In genomic region chr17:8479431-8479947, GRCh38 we compare ENCODE assay signal across 12 cellular contexts. TPM values are rescaled to one million over a fixed set of nuclear protein-coding genes. Genes with fewer than 3 reads are reported as not detected.
A peak's percentile ranks its signal among the peaks of the same experiment; 100 is the strongest.
DNase-seq lines count a peak whose midpoint lies in the region; ATAC-seq and TF ChIP-seq lines count a peak whose summit lies in the region.
"Had no signal": no experiment of that assay in that cellular context is flagged by ENCODE, and none has a peak within 500 bp of the region (broad histone marks: within the 10 kb centered on the region; RNA-seq: fewer than 3 reads in every experiment).

No MANE protein-coding gene starts in this region.

- H3K36me3 ChIP-seq in body of pancreas (replicated peaks in 1 of 2; ENCODE audit: insufficient read depth in 1 of 2, low read depth in 2 of 2) (peaks cover 9 to 20% of the 10 kb centered on the region in 2 donors), heart right ventricle (peaks cover 0 to 100% (median 75%) of the 10 kb centered on the region in 9 donors), Karpas-422 (ENCODE audit: insufficient read depth, low read length) (peaks cover 13% of the 10 kb centered on the region)

- TF ChIP-seq CTCF in body of pancreas (IDR thresholded peaks at IDR 0.05) = no peak
- TF ChIP-seq CTCF in heart right ventricle (IDR thresholded peaks at IDR 0.05) = no peak

- no peaks in the 10 kb centered on the region for H3K27me3 Mint-ChIP-seq in activated T-helper 17 cell treated with anti-CD3 and anti-CD28 coated beads, Interleukin-2, amount 50 U/mL, for 72 hours
- H3K27me3 Mint-ChIP-seq: dendritic cell treated with granulocyte-macrophage colony-stimulating factor and Interleukin-4, amounts not matched to agents 40 ng/mL and 50 ng/mL, for 4 days had no signal

- H3K27ac ChIP-seq in body of pancreas (no peak overlapping the region), heart right ventricle (peak overlapping the region in 6 of 10 donors; percentile 20 to 56 (median 42)), Karpas-422 (ENCODE audit: low read length) (no peak overlapping the region)
- H3K27ac ChIP-seq: BLaER1 had no signal

- no peaks in the 10 kb centered on the region for H3K27me3 ChIP-seq in body of pancreas
- no peaks in the 10 kb centered on the region for H3K27me3 ChIP-seq in heart right ventricle
- H3K27me3 ChIP-seq in Karpas-422 (ENCODE audit: low read length) = no peaks in the 10 kb centered on the region
- H3K27me3 ChIP-seq: BLaER1 had no signal

- H3K9me2 ChIP-seq in Karpas-422 (replicated peaks; ENCODE audit: insufficient read depth, low read length) = no peaks in the 10 kb centered on the region

- H3K79me2 ChIP-seq in Karpas-422 (ENCODE audit: low read length) = no peaks in the 10 kb centered on the region

- 82% methylated on average over 11 of the region's 11 CpGs for WGBS in body of pancreas, 2 donors
- WGBS in heart right ventricle, 2 donors = 57 to 71% methylated on average over 11 of the region's 11 CpGs

- no peak overlapping the region for H3K4me3 Mint-ChIP-seq in activated T-helper 17 cell treated with anti-CD3 and anti-CD28 coated beads, Interleukin-2, amount 50 U/mL, for 72 hours
- H3K4me3 Mint-ChIP-seq: dendritic cell treated with granulocyte-macrophage colony-stimulating factor and Interleukin-4, amounts not matched to agents 40 ng/mL and 50 ng/mL, for 4 days had no signal

- H3K9ac ChIP-seq in Karpas-422 (ENCODE audit: low read length) = no peak overlapping the region
- H3K9ac ChIP-seq: BLaER1 had no signal

- peak; percentile 59 for ATAC-seq in body of pancreas
- ATAC-seq in heart right ventricle = peak; percentile 31 to 75 (median 68)
- ATAC-seq in activated T-helper 17 cell treated with anti-CD3 and anti-CD28 coated beads, Interleukin-2, amount 50 U/mL, for 72 hours (replicated peaks) = no peak
- no peak for ATAC-seq in HG03280 (IDR thresholded peaks at IDR 0.05; ENCODE audit: unreplicated experiment)

- H3K4me1 ChIP-seq in body of pancreas = no peaks in the 10 kb centered on the region
- H3K4me1 ChIP-seq in heart right ventricle = peaks cover 0 to 17% (median 9%) of the 10 kb centered on the region in 9 donors
- no peaks in the 10 kb centered on the region for H3K4me1 ChIP-seq in Karpas-422 (ENCODE audit: low read length)
- H3K4me1 ChIP-seq: BLaER1 had no signal

- peaks cover 6% of the 10 kb centered on the region for H3K9me3 Mint-ChIP-seq in activated T-helper 17 cell treated with anti-CD3 and anti-CD28 coated beads, Interleukin-2, amount 50 U/mL, for 72 hours

- no peaks in the 10 kb centered on the region for H3K4me1 Mint-ChIP-seq in activated T-helper 17 cell treated with anti-CD3 and anti-CD28 coated beads, Interleukin-2, amount 50 U/mL, for 72 hours

- H3K4me2 ChIP-seq in Karpas-422 (ENCODE audit: low read depth, low read length, poor library complexity, severe bottlenecking) = no peak overlapping the region
- H3K4me2 ChIP-seq: BLaER1 had no signal

- H2AFZ ChIP-seq in Karpas-422 (ENCODE audit: low read length) = no peak overlapping the region

- H4K20me1 ChIP-seq in Karpas-422 (ENCODE audit: insufficient read depth, low read depth, low read length) = no peaks in the 10 kb centered on the region

- DNase-seq in AG20443 (ENCODE audit: low spot score) (peak; percentile 91), body of pancreas (peak in 1 of 4 donors; percentile 22), heart right ventricle (peak; percentile 33 to 44), putamen (ENCODE audit: low spot score) (peak; percentile 93), Karpas-422 (no peak), NCI-H82 (lab: John Stamatoyannopoulos, UW) (no peak)
- DNase-seq: NCI-H1436 treated with DMSO at 0.1 percent for 48 hours, T-helper 9 cell had no signal

- peaks cover 90% of the 10 kb centered on the region for H3K36me3 Mint-ChIP-seq in activated T-helper 17 cell treated with anti-CD3 and anti-CD28 coated beads, Interleukin-2, amount 50 U/mL, for 72 hours (ENCODE audit: low read depth)

- intact Hi-C loops in body of pancreas (cut with DNase I) (no loop called here), heart right ventricle (cut with DNase I) (loop anchor here in 4 of 10 donors (5.0 to 10.0 kb wide), 3 partner anchors 65 to 265 kb away; partner anchors contain the start of gene CCDC42 (in 1 of the 4))

- H3K9me3 ChIP-seq in body of pancreas (no peaks in the 10 kb centered on the region), heart right ventricle (peaks cover 0 to 11% (median 0%) of the 10 kb centered on the region in 11 donors), Karpas-422 (ENCODE audit: low read length) (peaks cover 4% of the 10 kb centered on the region; the same call in 1 of the 2 replicates)

- no peak overlapping the region for H3K4me3 ChIP-seq in body of pancreas
- H3K4me3 ChIP-seq in heart right ventricle = no peak overlapping the region
- no peak overlapping the region for H3K4me3 ChIP-seq in Karpas-422 (ENCODE audit: low read length)
- H3K4me3 ChIP-seq: BLaER1 had no signal

- TF ChIP-seq POLR2A in body of pancreas (IDR thresholded peaks at IDR 0.05) = no peak

- H3K27ac Mint-ChIP-seq in activated T-helper 17 cell treated with anti-CD3 and anti-CD28 coated beads, Interleukin-2, amount 50 U/mL, for 72 hours = no peak overlapping the region
- H3K27ac Mint-ChIP-seq: dendritic cell treated with granulocyte-macrophage colony-stimulating factor and Interleukin-4, amounts not matched to agents 40 ng/mL and 50 ng/mL, for 4 days had no signal

RNA-seq across cellular contexts. Expression of gene NDEL1, which starts 43.8 kb away (rescaled TPM):
- total RNA-seq in body of pancreas (10 to 100 TPM; 26.2 to 39.6 TPM), heart right ventricle (10 to 100 TPM; 21.2 to 37.0 (median 28.4) TPM)
- 10 to 100 TPM; 22.5 to 27.1 TPM for polyA plus RNA-seq in heart right ventricle
- total RNA-seq in Karpas-422 (2014; rRNA removed; shearing (Covaris generic); ENCODE audit: low replicate concordance) = 26.0 and 48.6 TPM in 2 replicates
- total RNA-seq in activated T-helper 17 cell treated with anti-CD3 and anti-CD28 coated beads, Interleukin-2, amount 50 U/mL, for 72 hours = 10 to 100 TPM; 71.9 to 74.1 TPM

Comparison
In these comparisons a context has a peak if more than half of its experiments do, and no peak if none do; other contexts are left out.
1. DNase-seq: peak in AG20443 (single experiment), heart right ventricle (2 of 2) and putamen (single experiment); none in Karpas-422 (single experiment) and NCI-H82 (single experiment).
2. ATAC-seq: peak in body of pancreas (single experiment) and heart right ventricle (8 of 8); none in activated T-helper 17 cell treated with anti-CD3 and anti-CD28 coated beads, Interleukin-2, amount 50 U/mL, for 72 hours (single experiment) and HG03280 (single experiment).
3. H3K27ac ChIP-seq: peak in heart right ventricle (6 of 10); none in body of pancreas (0 of 4) and Karpas-422 (single experiment).